Comparison of ENCODE assay signal across 17 cellular contexts in genomic region chr13:59441596-59442280, GRCh38.
A peak's percentile ranks its signal among the peaks of the same experiment; 100 is the strongest.
DNase-seq lines count a peak whose midpoint lies in the region; ATAC-seq, FAIRE-seq and TF ChIP-seq lines count a peak whose summit lies in the region.
"Had no signal": no experiment of that assay in that cellular context is flagged by ENCODE, and none has a peak within 500 bp of the region (broad histone marks: within the 10 kb centered on the region; RNA-seq: fewer than 3 reads in every experiment).

No MANE protein-coding gene starts in this region.

- H3K27ac Mint-ChIP-seq in astrocyte (ENCODE audit: unreplicated experiment) = no peak overlapping the region
- H3K27ac Mint-ChIP-seq: HFFc6 had no signal

- H3K9me3 Mint-ChIP-seq in astrocyte (ENCODE audit: unreplicated experiment) = no peaks in the 10 kb centered on the region

- no peaks in the 10 kb centered on the region for H3K27me3 Mint-ChIP-seq in astrocyte (ENCODE audit: low read depth, unreplicated experiment)

- in situ Hi-C loops in HepG2 (cut with HindIII; ENCODE audit: extremely low pct_ligation_motif_present, low pct_unique_long_range_greater_than_20kb) (no loop called here), KBM-7 (cut with MboI; ENCODE audit: low pct_unique_long_range_greater_than_20kb, low sequenced_read_pairs) (no loop called here)

- TF ChIP-seq CTCF in HepG2 (CRISPR knock-in tag; IDR thresholded peaks at IDR 0.05) (no peak), right lobe of liver (IDR thresholded peaks at IDR 0.05) (no peak), astrocyte (IDR thresholded peaks at IDR 0.05; ENCODE audit: insufficient read depth, low read depth, low read length) (no peak), PC-9 (conservative IDR thresholded peaks at IDR 0.05) (no peak)

- TF ChIP-seq POLR2A in HepG2 (IDR thresholded peaks at IDR 0.05; ENCODE audit: insufficient read depth in 1 of 2, low read depth in 2 of 2, low read length in 2 of 2) (no peak), right lobe of liver (IDR thresholded peaks at IDR 0.05) (no peak)

- H3K4me1 ChIP-seq in HepG2 (ENCODE audit: insufficient read depth, low read length) = no peaks in the 10 kb centered on the region
- no peaks in the 10 kb centered on the region for H3K4me1 ChIP-seq in right lobe of liver
- no peaks in the 10 kb centered on the region for H3K4me1 ChIP-seq in astrocyte (ENCODE audit: insufficient read depth, low read length)
- H3K4me1 ChIP-seq in PC-9 (replicated peaks; ENCODE audit: insufficient read depth) = no peaks in the 10 kb centered on the region

- TF ChIP-seq EP300 in HepG2 (IDR thresholded peaks at IDR 0.05; ENCODE audit: low read depth in 2 of 2, low read length in 2 of 2) (no peak), HepG2 (CRISPR knock-in tag; IDR thresholded peaks at IDR 0.05; ENCODE audit: borderline replicate concordance) (no peak)

- CTCF ChIA-PET in HepG2 (lab: Yijun Ruan, JAX; ENCODE audit: low intra/inter-chr PET ratio, low total read pairs) = no interaction called here
- CTCF ChIA-PET in PC-9 (lab: Charles Lee) = no interaction called here

- no peaks in the 10 kb centered on the region for H4K20me1 ChIP-seq in HepG2 (ENCODE audit: insufficient read depth, low read length)
- H4K20me1 ChIP-seq in astrocyte (ENCODE audit: insufficient read depth, low read length) = no peaks in the 10 kb centered on the region
- no peaks in the 10 kb centered on the region for H4K20me1 ChIP-seq in PC-9 (ENCODE audit: insufficient read depth)

- H3K4me3 ChIP-seq in HepG2 (replicated peaks in 1 of 3; ENCODE audit: insufficient read depth in 1 of 3, low read depth in 2 of 3, low read length in 3 of 3) (no peak overlapping the region), right lobe of liver (no peak overlapping the region), astrocyte (ENCODE audit: insufficient read depth, low read depth, low read length) (no peak overlapping the region), PC-9 (no peak overlapping the region)

- no peaks in the 10 kb centered on the region for H3K9me2 ChIP-seq in PC-9 (ENCODE audit: insufficient read depth)

- H3K27ac ChIP-seq in HepG2 (ENCODE audit: extremely low read length, insufficient read depth, low read length) (no peak overlapping the region), right lobe of liver (no peak overlapping the region), astrocyte (ENCODE audit: low read depth, low read length) (no peak overlapping the region), PC-9 (no peak overlapping the region)
- H3K27ac ChIP-seq: HL-60 had no signal

- ATAC-seq in HepG2 = no peak
- ATAC-seq in right lobe of liver = no peak

- no peak for FAIRE-seq in HepG2 (lab: Jason Lieb, UNC)
- peak; percentile 45 for FAIRE-seq in astrocyte (lab: Jason Lieb, UNC)

- H3K36me3 ChIP-seq in HepG2 (replicated peaks in 1 of 2; ENCODE audit: control insufficient read depth in 1 of 2, insufficient read depth in 2 of 2, low read length in 2 of 2) = no peaks in the 10 kb centered on the region
- H3K36me3 ChIP-seq in right lobe of liver = no peaks in the 10 kb centered on the region
- no peaks in the 10 kb centered on the region for H3K36me3 ChIP-seq in astrocyte (ENCODE audit: insufficient read depth, low read length)
- H3K36me3 ChIP-seq in PC-9 (ENCODE audit: low read depth) = no peaks in the 10 kb centered on the region
- H3K36me3 ChIP-seq: BE2C had no signal

- H3K27me3 ChIP-seq in HepG2 (ENCODE audit: control insufficient read depth in 1 of 2, insufficient read depth in 2 of 2, low read length in 2 of 2) (no peaks in the 10 kb centered on the region; a peak in 1 of 5 replicates), right lobe of liver (no peaks in the 10 kb centered on the region), astrocyte (ENCODE audit: insufficient read depth, low read length) (no peaks in the 10 kb centered on the region), PC-9 (ENCODE audit: insufficient read depth, low read depth) (no peaks in the 10 kb centered on the region)
- H3K27me3 ChIP-seq: BE2C had no signal

- no peak overlapping the region for H3K9ac ChIP-seq in HepG2 (ENCODE audit: insufficient read depth, low read depth, low read length)
- no peak overlapping the region for H3K9ac ChIP-seq in astrocyte (ENCODE audit: low read length)

- H3K4me3 Mint-ChIP-seq in astrocyte (ENCODE audit: unreplicated experiment) = no peak overlapping the region
- H3K4me3 Mint-ChIP-seq: HFFc6 had no signal

- peaks cover under 1% of the 10 kb centered on the region for H3K4me1 Mint-ChIP-seq in astrocyte (ENCODE audit: low read depth, unreplicated experiment)

- H3K4me2 ChIP-seq in HepG2 (ENCODE audit: low read depth, low read length) = no peak overlapping the region
- no peak overlapping the region for H3K4me2 ChIP-seq in astrocyte (ENCODE audit: low read length)
- no peak overlapping the region for H3K4me2 ChIP-seq in PC-9

- no peaks in the 10 kb centered on the region for H3K79me2 ChIP-seq in HepG2 (ENCODE audit: insufficient read depth, low read length)
- H3K79me2 ChIP-seq in astrocyte (ENCODE audit: insufficient read depth, low read length) = no peaks in the 10 kb centered on the region
- no peaks in the 10 kb centered on the region for H3K79me2 ChIP-seq in PC-9 (ENCODE audit: low read depth)

- H3K9me3 ChIP-seq in HepG2 (ENCODE audit: low read length) = no peaks in the 10 kb centered on the region
- H3K9me3 ChIP-seq in right lobe of liver = no peaks in the 10 kb centered on the region
- H3K9me3 ChIP-seq in astrocyte (ENCODE audit: insufficient read depth, low read depth, low read length) = no peaks in the 10 kb centered on the region
- no peaks in the 10 kb centered on the region for H3K9me3 ChIP-seq in PC-9 (ENCODE audit: insufficient read depth, low read depth)
- H3K9me3 ChIP-seq: BE2C had no signal

- no peak overlapping the region for H2AFZ ChIP-seq in HepG2 (ENCODE audit: low read length)
- H2AFZ ChIP-seq in astrocyte (ENCODE audit: low read depth, low read length) = no peak overlapping the region
- H2AFZ ChIP-seq in PC-9 = no peak overlapping the region

- TF ChIP-seq RAD21 in HepG2 (CRISPR knock-in tag; IDR thresholded peaks at IDR 0.05) = no peak

- DNase-seq in HepG2 (ENCODE audit: low spot score) (no peak), right lobe of liver (no peak), NCI-H748 treated with DMSO at 0.1 percent for 48 hours (lab: John Stamatoyannopoulos, UW) (peak; percentile 11), astrocyte (ENCODE audit: low read depth) (no peak), PC-9 (no peak), KBM-7 (no peak), amniotic stem cell (lab: John Stamatoyannopoulos, UW) (no peak)
- DNase-seq: BE2C; CD8-positive, alpha-beta memory T cell; DMS 273 treated with DMSO at 0.1 percent for 48 hours; HFFc6; MM.1S; NCI-H1105 treated with DMSO at 0.1 percent for 48 hours; NCI-H187 treated with DMSO at 0.1 percent for 48 hours; NCI-H510A; SIG-M5 had no signal

- H3F3A ChIP-seq in PC-9 (ENCODE audit: insufficient read depth, low read depth) = no peaks in the 10 kb centered on the region

- POLR2A ChIA-PET in HepG2 (lab: Yijun Ruan, JAX) (no interaction called here), PC-9 (lab: Charles Lee; ENCODE audit: unreplicated experiment) (no interaction called here)

- intact Hi-C loops in HepG2 (cut with micrococcal nuclease; ENCODE audit: unreplicated experiment) = no loop called here
- intact Hi-C loops in right lobe of liver (cut with DNase I) = no loop called here
- intact Hi-C loops in PC-9 (cut with micrococcal nuclease; ENCODE audit: unreplicated experiment) = no loop called here

- 43% methylated on average over 7 of the region's 7 CpGs for WGBS in HepG2 (ENCODE audit: low lambda C conversion rate)
- 45% methylated on average over 4 of the region's 7 CpGs for WGBS in right lobe of liver (ENCODE audit: insufficient coverage, low coverage, low lambda C conversion rate, missing lambda C conversion rate)

- no TSS peak for BruUV-seq in HepG2 (replicated peaks; lab: Mats Ljungman, UMichigan)
- no TSS peak for BruUV-seq in PC-9 (replicated peaks; lab: Mats Ljungman, UMichigan)

- no peaks in the 10 kb centered on the region for H3K36me3 Mint-ChIP-seq in astrocyte (ENCODE audit: low read depth, unreplicated experiment)
- H3K36me3 Mint-ChIP-seq: CD8-positive, alpha-beta memory T cell had no signal

TF ChIP-seq in HepG2, 621 proteins besides CTCF, POLR2A, EP300 and RAD21 (continues in another document):
- TF ChIP-seq BCL3 (CRISPR knock-in tag; IDR thresholded peaks at IDR 0.05) (no peak), SNAPC2 (CRISPR knock-in tag; IDR thresholded peaks at IDR 0.05) (no peak), MNT (IDR thresholded peaks at IDR 0.05) (peak; percentile 96), ZFP91 (CRISPR knock-in tag; IDR thresholded peaks at IDR 0.05; ENCODE audit: borderline replicate concordance) (no peak)
